10 cellular contexts compared by ENCODE assay signal in genomic region chr11:122159173-122159701, GRCh38. TPM values are rescaled to one million over a fixed set of nuclear protein-coding genes. Genes with fewer than 3 reads are reported as not detected.
DNase-seq lines count a peak whose midpoint lies in the region; ATAC-seq and TF ChIP-seq lines count a peak whose summit lies in the region.
"Had no signal": no experiment of that assay in that cellular context is flagged by ENCODE, and none has a peak within 500 bp of the region (broad histone marks: within the 10 kb centered on the region; RNA-seq: fewer than 3 reads in every experiment).

No MANE protein-coding gene starts in this region.

- H3K27ac ChIP-seq in ovary: peak overlapping the region; percentile 66 to 87
- H3K27ac ChIP-seq: pancreas had no signal

- intact Hi-C loops in ovary (cut with DNase I): loop anchor here in 2 of 4 donors (5.0 to 10.0 kb wide), 3 partner anchors 43 to 57 kb away; no protein-coding TSS in a partner anchor

- WGBS in ovary, 3 donors: 8 to 20% (median 20%) methylated on average over 12 of the region's 12 CpGs

- CTCF ChIA-PET in BJ (lab: Yijun Ruan, JAX): interaction anchor here (0.8 to 1.3 kb wide), 2 partner anchors 12 to 36 kb away, joined by 3 read pairs; no protein-coding TSS in a partner anchor

- no peaks in the 10 kb centered on the region for H3K36me3 Mint-ChIP-seq in T-helper 2 cell treated with Interferon-gamma antibody and Interleukin-4, amounts not matched to agents 5 μg/mL and 100 μg/mL, for 36 hours (ENCODE audit: low read depth)

- no peak overlapping the region for H3K27ac Mint-ChIP-seq in T-helper 2 cell treated with Interferon-gamma antibody and Interleukin-4, amounts not matched to agents 5 μg/mL and 100 μg/mL, for 36 hours

- no peak for TF ChIP-seq POLR2A in ovary (IDR thresholded peaks at IDR 0.05)

- no peak for ATAC-seq in HG03378 (IDR thresholded peaks at IDR 0.05; ENCODE audit: unreplicated experiment)

- H3K4me3 Mint-ChIP-seq in T-helper 2 cell treated with Interferon-gamma antibody and Interleukin-4, amounts not matched to agents 5 μg/mL and 100 μg/mL, for 36 hours: no peak overlapping the region

- no peaks in the 10 kb centered on the region for H3K9me3 Mint-ChIP-seq in T-helper 2 cell treated with Interferon-gamma antibody and Interleukin-4, amounts not matched to agents 5 μg/mL and 100 μg/mL, for 36 hours

- TF ChIP-seq CTCF in BJ (IDR thresholded peaks at IDR 0.05; ENCODE audit: insufficient read depth, low read depth, low read length) (no peak), fibroblast of the aortic adventitia (IDR thresholded peaks at IDR 0.05; ENCODE audit: insufficient read depth, low read length) (no peak), ovary (IDR thresholded peaks at IDR 0.05) (no peak)

- no peak for TF ChIP-seq EP300 in ovary (IDR thresholded peaks at IDR 0.05)

- peaks cover 5% of the 10 kb centered on the region for H3K36me3 ChIP-seq in BJ (ENCODE audit: control insufficient read depth, insufficient read depth, low read length)
- H3K36me3 ChIP-seq in ovary: no peaks in the 10 kb centered on the region
- H3K36me3 ChIP-seq: pancreas had no signal

- H3K4me1 Mint-ChIP-seq in T-helper 2 cell treated with Interferon-gamma antibody and Interleukin-4, amounts not matched to agents 5 μg/mL and 100 μg/mL, for 36 hours (ENCODE audit: low read depth): peaks cover 4% of the 10 kb centered on the region

- peaks cover 6% of the 10 kb centered on the region for H3K27me3 Mint-ChIP-seq in T-helper 2 cell treated with Interferon-gamma antibody and Interleukin-4, amounts not matched to agents 5 μg/mL and 100 μg/mL, for 36 hours (ENCODE audit: low read depth)

- DNase-seq in BJ (ENCODE audit: low read depth) (no peak), RPMI7951 (ENCODE audit: low read depth) (peak; percentile 93), fibroblast of the aortic adventitia (ENCODE audit: low read depth) (peak; percentile 76), ovary (peak; percentile 43 to 56 (median 52)), DMS53 treated with DMSO at 0.1 percent for 48 hours (lab: John Stamatoyannopoulos, UW; ENCODE audit: unreplicated experiment) (no peak), COR-L47 (lab: John Stamatoyannopoulos, UW) (no peak)
- no peak for DNase-seq in T-helper 2 cell treated with Interferon-gamma antibody and Interleukin-4, amounts not matched to agents 5 μg/mL and 100 μg/mL, for 36 hours (ENCODE audit: low spot score)
- DNase-seq: activated naive CD4-positive, alpha-beta T cell treated with Interleukin-2 at 50 U/mL for 16 hours; pancreas had no signal

- POLR2A ChIA-PET in BJ (lab: Charles Lee): no interaction called here

- H3K4me1 ChIP-seq in ovary (ENCODE audit: insufficient read depth): peaks cover 16% of the 10 kb centered on the region
- H3K4me1 ChIP-seq: pancreas had no signal

- no peaks in the 10 kb centered on the region for H3K9me3 ChIP-seq in ovary
- H3K9me3 ChIP-seq: pancreas had no signal

- H3K4me3 ChIP-seq in BJ (ENCODE audit: low read depth, low read length) (peak overlapping the region; percentile 9; the same call in 1 of the 2 replicates), fibroblast of the aortic adventitia (ENCODE audit: low read depth, low read length) (peak overlapping the region; percentile 53), ovary (peak overlapping the region; percentile 3)
- H3K4me3 ChIP-seq: pancreas had no signal

- H3K27me3 ChIP-seq in BJ (ENCODE audit: control insufficient read depth, insufficient read depth, low read length): no peaks in the 10 kb centered on the region
- no peaks in the 10 kb centered on the region for H3K27me3 ChIP-seq in ovary

RNA-seq across cellular contexts. Expression of gene BLID, which starts 43.2 kb away (rescaled TPM):
- 0.16 and 0.37 TPM in 2 replicates for polyA plus RNA-seq in BJ (2011; rRNA removed)
- polyA minus RNA-seq in BJ (2011; rRNA and poly(A)+ RNA removed): 10.3 and 14.2 TPM in 2 replicates
- total RNA-seq in RPMI7951 (2014; rRNA removed; shearing (Covaris generic)): 1.9 and 3.4 TPM in 2 replicates
- total RNA-seq in fibroblast of the aortic adventitia (ENCODE audit: low replicate concordance): 2.1 and 30.6 TPM in 2 replicates
- 10 to 100 TPM in 1 of 7 donors, 1 to 10 TPM in 6; 1.3 to 13.2 (median 4.1) TPM for total RNA-seq in ovary
- polyA plus RNA-seq in ovary: under 1 TPM in 1 of 2 donors, not detected in 1; 0.32 TPM
- total RNA-seq: pancreas had no signal
- polyA plus RNA-seq: pancreas had no signal

Comparison
In these comparisons a context has a peak if more than half of its experiments do, and no peak if none do; other contexts are left out.
1. DNase-seq: peak in RPMI7951 (single experiment), fibroblast of the aortic adventitia (single experiment) and ovary (5 of 5); none in BJ (single experiment), T-helper 2 cell treated with Interferon-gamma antibody and Interleukin-4, amounts not matched to agents 5 μg/mL and 100 μg/mL, for 36 hours (single experiment), DMS53 treated with DMSO at 0.1 percent for 48 hours (single experiment) and COR-L47 (single experiment).
2. H3K4me3 ChIP-seq: peak in every context shown above with its lines; median percentile 53 in fibroblast of the aortic adventitia; 9 in BJ; 3 in ovary.